Comparison of ENCODE assay signal across 18 cellular contexts in the genomic region with DNA sequence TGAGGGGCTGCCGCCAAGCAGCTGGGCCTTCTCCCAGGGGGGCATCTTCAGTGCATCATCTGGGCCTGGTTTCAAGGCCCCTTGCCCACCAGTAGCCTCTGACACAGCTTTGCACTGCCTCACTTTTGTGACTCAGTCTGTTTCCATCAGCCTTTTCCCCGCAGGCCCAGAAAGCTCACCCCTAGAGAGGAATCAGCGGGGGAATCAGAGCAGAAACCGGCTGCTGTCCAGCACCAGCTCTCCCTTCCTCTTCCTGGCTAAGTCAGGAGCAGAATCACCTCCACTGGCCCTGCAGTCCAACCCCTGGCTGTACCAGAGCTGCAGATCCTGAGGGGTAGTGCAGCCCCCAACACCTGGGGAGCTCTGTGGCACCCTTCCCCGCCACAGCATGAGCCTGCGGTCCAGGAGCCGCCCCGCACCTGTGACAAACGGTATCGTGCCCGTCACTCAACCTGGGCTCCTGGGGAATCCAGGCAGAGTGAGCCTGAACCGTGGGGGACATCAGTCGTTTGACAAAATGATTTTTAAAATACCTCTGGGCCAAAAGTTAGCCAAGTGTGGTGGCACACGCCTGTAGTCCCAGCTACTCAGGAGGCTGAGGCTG.
DNase-seq lines count a peak whose midpoint lies in the region; ATAC-seq and TF ChIP-seq lines count a peak whose summit lies in the region.
"Had no signal": no experiment of that assay in that cellular context is flagged by ENCODE, and none has a peak within 500 bp of the region (broad histone marks: within the 10 kb centered on the region; RNA-seq: fewer than 3 reads in every experiment).

No MANE protein-coding gene starts in this region.

- H3K4me1 ChIP-seq in left ventricle myocardium inferior = no peaks in the 10 kb centered on the region
- H3K4me1 ChIP-seq: BE2C had no signal

- no peaks in the 10 kb centered on the region for H3K27me3 ChIP-seq in left ventricle myocardium inferior (ENCODE audit: low read depth)
- H3K27me3 ChIP-seq: BE2C had no signal

- H3K4me3 ChIP-seq in left ventricle myocardium inferior = no peak overlapping the region

- intact Hi-C loops in Right ventricle myocardium inferior (cut with DNase I) = no loop called here
- intact Hi-C loops in left ventricle myocardium inferior (cut with micrococcal nuclease) = no loop called here

- DNase-seq in Right ventricle myocardium inferior (ENCODE audit: missing footprints) (peak; percentile 49), left ventricle myocardium inferior (no peak), M059J (ENCODE audit: low read depth) (peak; percentile 36), iPS-NIHi7 (ENCODE audit: extremely low spot score) (peak; percentile 41), 8988T (no peak), AG08396 (ENCODE audit: low spot score) (no peak), NCI-H526 (lab: John Stamatoyannopoulos, UW) (no peak), NCI-H1105 treated with DMSO at 0.1 percent for 48 hours (lab: John Stamatoyannopoulos, UW) (no peak)
- DNase-seq: BE2C; CD4-positive, alpha-beta memory T cell; COR-L47; DMS153; DMS79 treated with DMSO at 0.1 percent for 48 hours; EL; GDM1; HCEC 1CT had no signal

- no peak overlapping the region for H3K27ac ChIP-seq in left ventricle myocardium inferior (replicated peaks)
- H3K27ac ChIP-seq: C4-2B, HL-60 had no signal

- TF ChIP-seq CTCF in left ventricle myocardium inferior (IDR thresholded peaks at IDR 0.05; ENCODE audit: borderline replicate concordance) = no peak

- H3K36me3 ChIP-seq in left ventricle myocardium inferior = peaks cover 7% of the 10 kb centered on the region
- H3K36me3 ChIP-seq: BE2C had no signal

- no peak for ATAC-seq in Right ventricle myocardium inferior

- H3K9me3 ChIP-seq in left ventricle myocardium inferior (replicated peaks) = no peaks in the 10 kb centered on the region
- H3K9me3 ChIP-seq: BE2C had no signal

Comparison
In these comparisons a context has a peak if more than half of its experiments do, and no peak if none do; other contexts are left out.
1. DNase-seq: peak in Right ventricle myocardium inferior (single experiment), M059J (single experiment) and iPS-NIHi7 (single experiment); none in left ventricle myocardium inferior (single experiment), 8988T (single experiment), AG08396 (single experiment), NCI-H526 (0 of 2) and NCI-H1105 treated with DMSO at 0.1 percent for 48 hours (single experiment).